ENCODE assay signal across 26 cellular contexts in the genomic region with DNA sequence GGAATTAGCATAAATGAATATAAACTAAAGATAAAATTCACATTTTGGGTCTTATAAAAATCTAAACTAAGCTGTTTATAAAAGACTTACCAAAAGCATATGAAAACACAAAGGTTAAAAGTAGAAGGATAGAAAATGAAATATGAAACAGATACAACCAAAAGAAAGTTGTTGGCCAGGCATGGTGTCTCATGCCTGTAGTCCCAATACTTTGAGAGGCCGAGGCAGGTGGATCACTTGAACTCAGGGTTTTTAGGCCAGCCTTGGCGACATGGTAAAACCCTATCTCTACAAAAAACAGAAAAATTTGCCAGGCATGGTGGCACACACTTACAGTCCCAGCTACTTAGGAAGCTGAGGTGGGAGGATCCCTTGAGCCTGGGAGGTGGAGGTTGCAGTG.
"Had no signal": no experiment of that assay in that cellular context is flagged by ENCODE, and none has a peak within 500 bp of the region (broad histone marks: within the 10 kb centered on the region; RNA-seq: fewer than 3 reads in every experiment).

No MANE protein-coding gene starts in this region.

- DNase-seq: stimulated activated CD4-positive, alpha-beta T cell treated with anti-CD3 and anti-CD28 coated beads, Interleukin-2, amount 100 ng/mL, for 48 hours; stimulated activated CD4-positive, alpha-beta T cell treated with anti-CD3 and anti-CD28 coated beads, Interleukin-4, amount 100 ng/mL, for 1 hour; stimulated activated CD4-positive, alpha-beta T cell treated with anti-CD3 and anti-CD28 coated beads, Interleukin-4, amount 100 ng/mL, for 24 hours; stimulated activated CD4-positive, alpha-beta T cell treated with anti-CD3 and anti-CD28 coated beads, Interleukin-4, amount 100 ng/mL, for 4 hours; stimulated activated CD8-positive, alpha-beta memory T cell treated with anti-CD3 and anti-CD28 coated beads, Interleukin-4, amount 100 ng/mL, for 48 hours; stimulated activated naive B cell treated with anti-CD40 and anti-IgM and Interleukin-4, amounts not matched to agents 10 μg/mL and 1 μg/mL and 100 μg/mL, for 72 hours; stimulated activated naive CD4-positive, alpha-beta T cell; stimulated activated naive CD4-positive, alpha-beta T cell treated with Interleukin-2 at 50 U/mL for 16 hours; stimulated activated naive CD8-positive, alpha-beta T cell treated with anti-CD3 and anti-CD28 coated beads, Interleukin-15, amount 100 ng/mL, for 72 hours; stimulated activated naive CD8-positive, alpha-beta T cell treated with anti-CD3 and anti-CD28 coated beads, Interleukin-15, Interleukin-2, amounts not matched to agents 100 U/mL and 50 U/mL, for 24 hours; stomach; substantia nigra; testis; thyroid gland; tibial artery; transverse colon; trophoblast cell; upper lobe of left lung; upper lobe of right lung; uterus had no signal

- H3K27me3 ChIP-seq: stomach, suprapubic skin, testis, thyroid gland, tibial artery, tibial nerve, transverse colon, upper lobe of left lung, upper lobe of right lung, uterus, vagina had no signal

- ATAC-seq: stimulated activated effector memory CD8-positive, alpha-beta T cell treated with anti-CD3 and anti-CD28 coated beads, Interleukin-12 subunit alpha, Interleukin-12 subunit beta, amount 100 ng/mL, for 72 hours; stimulated activated memory B cell treated with anti-CD40 and anti-IgM and Interleukin-4, amounts not matched to agents 10 μg/mL and 1 μg/mL and 100 μg/mL, for 72 hours; stimulated activated naive B cell treated with anti-CD40 and anti-IgM and Interleukin-4, amounts not matched to agents 10 μg/mL and 1 μg/mL and 100 μg/mL, for 72 hours; stimulated activated naive CD8-positive, alpha-beta T cell treated with anti-CD3 and anti-CD28 coated beads, Interleukin-15, amount 100 ng/mL, for 72 hours; stimulated activated naive CD8-positive, alpha-beta T cell treated with anti-CD3 and anti-CD28 coated beads, Interleukin-15, Interleukin-2, amounts not matched to agents 100 U/mL and 50 U/mL, for 24 hours; upper lobe of right lung had no signal

- H3K9me3 ChIP-seq: suprapubic skin, testis, thyroid gland, transverse colon, upper lobe of right lung, uterus, vagina had no signal

- H3K27ac ChIP-seq: stomach, suprapubic skin, testis, thoracic aorta, thyroid gland, tibial artery, tibial nerve, transverse colon, upper lobe of left lung, upper lobe of right lung, uterus, vagina had no signal

- H3K4me3 ChIP-seq: stomach, suprapubic skin, testis, thoracic aorta, thyroid gland, tibial artery, tibial nerve, transverse colon, upper lobe of left lung, upper lobe of right lung, uterus, vagina had no signal

- H3K36me3 ChIP-seq: stomach, suprapubic skin, thoracic aorta, thyroid gland, tibial artery, tibial nerve, transverse colon, upper lobe of left lung, upper lobe of right lung, uterus, vagina had no signal

- H3K4me1 ChIP-seq: stomach, suprapubic skin, testis, thyroid gland, tibial artery, tibial nerve, transverse colon, upper lobe of left lung, upper lobe of right lung, uterus, vagina had no signal
